In the genomic region with DNA sequence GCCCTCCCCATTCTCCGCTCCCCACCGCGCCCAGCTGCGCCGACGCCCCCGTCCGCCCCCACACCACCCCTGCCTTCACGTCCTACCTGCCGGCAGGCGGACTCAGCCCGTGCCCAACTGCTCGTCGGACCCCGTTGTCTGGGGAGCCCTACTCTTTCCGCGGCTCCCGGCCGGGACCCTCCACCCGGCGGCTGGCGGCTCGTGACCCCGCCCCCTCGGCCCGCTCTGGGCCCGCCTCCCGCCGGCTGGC, we compare ENCODE assay signal across 8 cellular contexts. TPM values are rescaled to one million over a fixed set of nuclear protein-coding genes. Genes with fewer than 3 reads are reported as not detected.
A peak's percentile ranks its signal among the peaks of the same experiment; 100 is the strongest.
DNase-seq lines count a peak whose midpoint lies in the region; ATAC-seq and TF ChIP-seq lines count a peak whose summit lies in the region.

A gene (minus strand): TSS at position 209 of the 250 bp plus-strand sequence. CDS start 9,899 bp downstream, outside the sequence.

- no peak for TF ChIP-seq POLR2A in spleen (IDR thresholded peaks at IDR 0.05)

- TF ChIP-seq CTCF in HFF-Myc (IDR thresholded peaks at IDR 0.05; ENCODE audit: low read depth, low read length, missing control alignments): no peak
- TF ChIP-seq CTCF in spleen (IDR thresholded peaks at IDR 0.05 in 8 of 11, conservative IDR thresholded peaks at IDR 0.05 in 3 of 11): peak in 1 of 11 experiments; percentile 18

- no peaks in the 10 kb centered on the region; the same call in 1 of the 2 replicates for H3K36me3 ChIP-seq in iPS DF 6.9 (ENCODE audit: control insufficient read depth, insufficient read depth, low read length)
- peaks cover 0 to 15% (median 0%) of the 10 kb centered on the region in 6 donors for H3K36me3 ChIP-seq in spleen

- H3K4me1 ChIP-seq in iPS DF 6.9 (ENCODE audit: control insufficient read depth, insufficient read depth, low read length) (0 out of 2 replicates have a peak, but pooled peaks cover 1% of the 10 kb centered on the region), spleen (peaks cover 0 to 36% (median 14%) of the 10 kb centered on the region in 6 donors)

- peaks cover 35% of the 10 kb centered on the region for H3K4me1 Mint-ChIP-seq in activated CD4-positive, alpha-beta memory T cell treated with anti-CD3 and anti-CD28 coated beads, Interleukin-2, amount 10 ng/mL, durations not matched to agents 7 days and 5 days

- intact Hi-C loops in spleen (cut with DNase I; ENCODE audit: low total_unique reads): no loop called here
- intact Hi-C loops in posterior vena cava (cut with DNase I): no loop called here

- CTCF ChIA-PET in activated CD4-positive, alpha-beta memory T cell treated with anti-CD3 and anti-CD28 coated beads, Interleukin-2, amount 10 ng/mL, durations not matched to agents 7 days and 5 days (lab: Charles Lee): interaction anchor here (0.6 to 1.3 kb wide), 4 partner anchors 10 to 1134 kb away, joined by 3 read pairs; no protein-coding TSS in a partner anchor

- no peak within 1 kb of the TSS for H3K27ac ChIP-seq in iPS DF 6.9 (ENCODE audit: low read length)
- peak within 1 kb of the TSS; percentile 91 to 100 (median 98) for H3K27ac ChIP-seq in spleen

- no peak for DNase-seq in HFF-Myc (ENCODE audit: extremely low read depth, low read depth)
- no peak for DNase-seq in activated CD4-positive, alpha-beta memory T cell treated with anti-CD3 and anti-CD28 coated beads, Interleukin-2, amount 10 ng/mL, durations not matched to agents 7 days and 5 days
- DNase-seq in iPS DF 6.9 (ENCODE audit: low read depth, low spot score): no peak
- no peak for DNase-seq in spleen
- DNase-seq in posterior vena cava (ENCODE audit: low spot score): no peak
- no peak for DNase-seq in stimulated activated CD4-positive, alpha-beta T cell treated with anti-CD3 and anti-CD28 coated beads, Interleukin-4, amount 100 ng/mL, for 4 hours
- DNase-seq in DMS79 treated with DMSO at 0.1 percent for 48 hours (lab: John Stamatoyannopoulos, UW): no peak

- peak within 1 kb of the TSS; percentile 91 for H3K27ac Mint-ChIP-seq in activated CD4-positive, alpha-beta memory T cell treated with anti-CD3 and anti-CD28 coated beads, Interleukin-2, amount 10 ng/mL, durations not matched to agents 7 days and 5 days

- H3K9me3 ChIP-seq in iPS DF 6.9 (ENCODE audit: control insufficient read depth, insufficient read depth, low read length) (no peaks in the 10 kb centered on the region), spleen (no peaks in the 10 kb centered on the region)

- H3K27me3 ChIP-seq in iPS DF 6.9 (ENCODE audit: control insufficient read depth, insufficient read depth, low read length) (no peaks in the 10 kb centered on the region), spleen (replicated peaks in 1 of 7) (no peaks in the 10 kb centered on the region)

- H3K4me3 ChIP-seq in HFF-Myc (replicated peaks; ENCODE audit: low read depth, low read length): peak within 1 kb of the TSS; percentile 84
- peak within 1 kb of the TSS; percentile 83 for H3K4me3 ChIP-seq in iPS DF 6.9 (ENCODE audit: low read length)
- peak within 1 kb of the TSS; percentile 67 to 97 (median 86) for H3K4me3 ChIP-seq in spleen

- no peak for ATAC-seq in HG02588 (IDR thresholded peaks at IDR 0.05; ENCODE audit: unreplicated experiment)

- no CpG with 5 or more reads among the region's 29 CpGs for WGBS in iPS DF 6.9 (ENCODE audit: insufficient coverage, insufficient read length)
- WGBS in spleen, 5 donors: 0 to 3% (median 1%) methylated on average over 9 to 29 of the region's 29 CpGs

- no peaks in the 10 kb centered on the region for H3K27me3 Mint-ChIP-seq in activated CD4-positive, alpha-beta memory T cell treated with anti-CD3 and anti-CD28 coated beads, Interleukin-2, amount 10 ng/mL, durations not matched to agents 7 days and 5 days

- POLR2A ChIA-PET in activated CD4-positive, alpha-beta memory T cell treated with anti-CD3 and anti-CD28 coated beads, Interleukin-2, amount 10 ng/mL, durations not matched to agents 7 days and 5 days (lab: Charles Lee): interaction anchor here (1.0 to 1.9 kb wide), 4 partner anchors 10 to 369 kb away, joined by 3 to 8 read pairs (median 5); no protein-coding TSS in a partner anchor

- H3K9me3 Mint-ChIP-seq in activated CD4-positive, alpha-beta memory T cell treated with anti-CD3 and anti-CD28 coated beads, Interleukin-2, amount 10 ng/mL, durations not matched to agents 7 days and 5 days: no peaks in the 10 kb centered on the region

- peak within 1 kb of the TSS; percentile 86 for H3K4me3 Mint-ChIP-seq in activated CD4-positive, alpha-beta memory T cell treated with anti-CD3 and anti-CD28 coated beads, Interleukin-2, amount 10 ng/mL, durations not matched to agents 7 days and 5 days

- H3K36me3 Mint-ChIP-seq in activated CD4-positive, alpha-beta memory T cell treated with anti-CD3 and anti-CD28 coated beads, Interleukin-2, amount 10 ng/mL, durations not matched to agents 7 days and 5 days (ENCODE audit: low read depth): peaks cover 19% of the 10 kb centered on the region

RNA-seq across cellular contexts. Expression of the gene that starts here (rescaled TPM):
- total RNA-seq in activated CD4-positive, alpha-beta memory T cell treated with anti-CD3 and anti-CD28 coated beads, Interleukin-2, amount 10 ng/mL, durations not matched to agents 7 days and 5 days: 1 to 10 TPM; 6.1 to 7.0 TPM
- 10 to 100 TPM in 2 of 7 donors, 1 to 10 TPM in 5; 3.8 to 12.3 (median 6.9) TPM for total RNA-seq in spleen
- 1 to 10 TPM; 1.6 to 2.2 (median 1.8) TPM for polyA plus RNA-seq in spleen
- 1 to 10 TPM; 7.6 to 9.1 TPM for total RNA-seq in posterior vena cava
